In genomic region chr18:9539938-9540337, GRCh38 we compare ENCODE assay signal across 19 cellular contexts.
"Had no signal": no experiment of that assay in that cellular context is flagged by ENCODE, and none has a peak within 500 bp of the region (broad histone marks: within the 10 kb centered on the region; RNA-seq: fewer than 3 reads in every experiment).

No MANE protein-coding gene starts in this region.

- ATAC-seq: activated CD4-positive, CD25-positive, alpha-beta regulatory T cell treated with anti-CD3 and anti-CD28 coated beads, Interleukin-2, amount 50 U/mL, for 24 hours; activated CD8-positive, alpha-beta memory T cell treated with anti-CD3 and anti-CD28 coated beads, Interleukin-2, amount 10 ng/mL, durations not matched to agents 7 days and 5 days; activated CD8-positive, alpha-beta T cell treated with anti-CD3 and anti-CD28 coated beads for 36 hours; activated naive CD8-positive, alpha-beta T cell treated with anti-CD3 and anti-CD28 coated beads, Interleukin-2, amount 50 U/mL, for 24 hours; body of pancreas; heart right ventricle; left lung; natural killer cell treated with Interleukin-12 subunit alpha and Interleukin-12 subunit beta and Interleukin-15 and Interleukin-18, amount 100 ng/mL, for 72 hours; stimulated activated naive CD8-positive, alpha-beta T cell treated with anti-CD3 and anti-CD28 coated beads, Interleukin-15, Interleukin-2, amounts not matched to agents 100 U/mL and 50 U/mL, for 24 hours had no signal

- DNase-seq: activated CD4-positive, alpha-beta T cell treated with anti-CD3 and anti-CD28 coated beads, Interleukin-2, amount 10 ng/mL, durations not matched to agents 7 days and 5 days; activated CD8-positive, alpha-beta memory T cell treated with anti-CD3 and anti-CD28 coated beads, Interleukin-2, amount 10 ng/mL, durations not matched to agents 7 days and 5 days; activated CD8-positive, alpha-beta T cell treated with anti-CD3 and anti-CD28 coated beads for 36 hours; activated gamma-delta T cell; activated naive CD4-positive, alpha-beta T cell treated with anti-CD3 and anti-CD28 coated beads, Interleukin-2, amount 50 U/mL, for 16 hours; activated naive CD8-positive, alpha-beta T cell treated with anti-CD3 and anti-CD28 coated beads, Interleukin-2, amount 50 U/mL, for 24 hours; body of pancreas; cortex of kidney; endodermal cell; heart right ventricle; left lung; nucleus accumbens; posterior cingulate gyrus; stimulated activated CD4-positive, alpha-beta T cell treated with anti-CD3 and anti-CD28 coated beads, Interleukin-4, amount 100 ng/mL, for 24 hours; stimulated activated naive CD8-positive, alpha-beta T cell treated with anti-CD3 and anti-CD28 coated beads, Interleukin-15, Interleukin-2, amounts not matched to agents 100 U/mL and 50 U/mL, for 24 hours; upper lobe of left lung had no signal

- H3K4me3 ChIP-seq: body of pancreas, cardiac muscle cell, heart right ventricle, left lung, upper lobe of left lung had no signal

- H3K27me3 ChIP-seq: body of pancreas, cardiac muscle cell, heart right ventricle, left lung, upper lobe of left lung had no signal

- H3K9me3 ChIP-seq: body of pancreas, heart right ventricle, left lung, upper lobe of left lung had no signal

- H3K4me1 ChIP-seq: body of pancreas, left lung, upper lobe of left lung had no signal

- H3K27ac ChIP-seq: body of pancreas, heart right ventricle, left lung, upper lobe of left lung had no signal
